Comparison of ENCODE assay signal across 9 cellular contexts in the genomic region with DNA sequence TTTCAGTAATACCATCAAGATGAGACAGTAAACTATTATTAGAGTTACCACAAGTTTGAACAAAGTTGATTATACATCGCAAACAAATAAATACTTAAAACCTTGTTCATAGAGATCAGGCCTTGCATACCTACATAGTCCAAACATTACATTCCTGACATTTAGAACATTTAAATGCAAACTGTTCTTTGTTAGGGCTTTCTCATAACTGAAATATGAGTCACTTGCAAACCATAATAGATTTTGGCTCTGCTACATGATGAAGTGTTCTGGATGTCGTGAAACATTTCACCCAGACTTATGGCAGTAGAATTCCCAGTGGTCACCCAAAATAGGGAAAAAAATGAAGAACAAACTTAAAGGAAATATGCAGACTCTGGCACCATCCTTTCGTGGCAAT.
DNase-seq lines count a peak whose midpoint lies in the region; ATAC-seq and TF ChIP-seq lines count a peak whose summit lies in the region.
"Had no signal": no experiment of that assay in that cellular context is flagged by ENCODE, and none has a peak within 500 bp of the region (broad histone marks: within the 10 kb centered on the region; RNA-seq: fewer than 3 reads in every experiment).

No MANE protein-coding gene starts in this region.

- 12 to 25% methylated on average over 3 of the region's 3 CpGs for WGBS in gastroesophageal sphincter (ENCODE audit: low coverage in 1 of 2), 2 donors

- H3K27ac ChIP-seq in gastroesophageal sphincter, result peak overlapping the region; percentile 76 to 86 (median 79)

- H3K27ac Mint-ChIP-seq in Calu3 (ENCODE audit: unreplicated experiment), result peak overlapping the region; percentile 52
- no peak overlapping the region for H3K27ac Mint-ChIP-seq in activated CD8-positive, alpha-beta T cell treated with anti-CD3 and anti-CD28 coated beads, Interleukin-2, amount 10 ng/mL, durations not matched to agents 7 days and 5 days
- H3K27ac Mint-ChIP-seq in activated CD4-positive, alpha-beta memory T cell treated with anti-CD3 and anti-CD28 coated beads, Interleukin-2, amount 10 ng/mL, durations not matched to agents 7 days and 5 days, result no peak overlapping the region

- H3K36me3 ChIP-seq in gastroesophageal sphincter, result no peaks in the 10 kb centered on the region

- H3K27me3 Mint-ChIP-seq in Calu3 (ENCODE audit: unreplicated experiment), result no peaks in the 10 kb centered on the region
- no peaks in the 10 kb centered on the region for H3K27me3 Mint-ChIP-seq in activated CD8-positive, alpha-beta T cell treated with anti-CD3 and anti-CD28 coated beads, Interleukin-2, amount 10 ng/mL, durations not matched to agents 7 days and 5 days (ENCODE audit: low read depth)
- no peaks in the 10 kb centered on the region for H3K27me3 Mint-ChIP-seq in activated CD4-positive, alpha-beta memory T cell treated with anti-CD3 and anti-CD28 coated beads, Interleukin-2, amount 10 ng/mL, durations not matched to agents 7 days and 5 days

- no peaks in the 10 kb centered on the region for H3K9me3 Mint-ChIP-seq in Calu3 (ENCODE audit: low read depth, unreplicated experiment)
- H3K9me3 Mint-ChIP-seq in activated CD8-positive, alpha-beta T cell treated with anti-CD3 and anti-CD28 coated beads, Interleukin-2, amount 10 ng/mL, durations not matched to agents 7 days and 5 days (ENCODE audit: insufficient read depth), result no peaks in the 10 kb centered on the region
- peaks cover 6% of the 10 kb centered on the region for H3K9me3 Mint-ChIP-seq in activated CD4-positive, alpha-beta memory T cell treated with anti-CD3 and anti-CD28 coated beads, Interleukin-2, amount 10 ng/mL, durations not matched to agents 7 days and 5 days
- H3K9me3 Mint-ChIP-seq: nephron progenitor cell had no signal

- TF ChIP-seq CTCF in Calu3 (IDR thresholded peaks at IDR 0.05; ENCODE audit: unreplicated experiment) (no peak), WI38 (IDR thresholded peaks at IDR 0.05; ENCODE audit: low read depth, low read length) (no peak), gastroesophageal sphincter (IDR thresholded peaks at IDR 0.05) (no peak), retinal pigment epithelial cell (conservative IDR thresholded peaks at IDR 0.05; ENCODE audit: low read depth, low read length) (no peak)

- peak; percentile 79 for ATAC-seq in gastroesophageal sphincter
- ATAC-seq in activated CD8-positive, alpha-beta T cell treated with anti-CD3 and anti-CD28 coated beads, Interleukin-2, amount 10 ng/mL, durations not matched to agents 7 days and 5 days, result no peak

- POLR2A ChIA-PET in activated CD8-positive, alpha-beta T cell treated with anti-CD3 and anti-CD28 coated beads, Interleukin-2, amount 10 ng/mL, durations not matched to agents 7 days and 5 days (lab: Charles Lee), result no interaction called here
- POLR2A ChIA-PET in activated CD4-positive, alpha-beta memory T cell treated with anti-CD3 and anti-CD28 coated beads, Interleukin-2, amount 10 ng/mL, durations not matched to agents 7 days and 5 days (lab: Charles Lee), result no interaction called here

- no peak overlapping the region for H3K4me3 Mint-ChIP-seq in Calu3 (ENCODE audit: low read depth, unreplicated experiment)
- H3K4me3 Mint-ChIP-seq in activated CD8-positive, alpha-beta T cell treated with anti-CD3 and anti-CD28 coated beads, Interleukin-2, amount 10 ng/mL, durations not matched to agents 7 days and 5 days, result no peak overlapping the region
- no peak overlapping the region for H3K4me3 Mint-ChIP-seq in activated CD4-positive, alpha-beta memory T cell treated with anti-CD3 and anti-CD28 coated beads, Interleukin-2, amount 10 ng/mL, durations not matched to agents 7 days and 5 days
- H3K4me3 Mint-ChIP-seq: nephron progenitor cell had no signal

- no peaks in the 10 kb centered on the region for H3K9me3 ChIP-seq in gastroesophageal sphincter

- peaks cover 14% of the 10 kb centered on the region for H3K4me1 Mint-ChIP-seq in Calu3 (ENCODE audit: low read depth, unreplicated experiment)
- no peaks in the 10 kb centered on the region for H3K4me1 Mint-ChIP-seq in activated CD8-positive, alpha-beta T cell treated with anti-CD3 and anti-CD28 coated beads, Interleukin-2, amount 10 ng/mL, durations not matched to agents 7 days and 5 days (ENCODE audit: low read depth)
- H3K4me1 Mint-ChIP-seq in activated CD4-positive, alpha-beta memory T cell treated with anti-CD3 and anti-CD28 coated beads, Interleukin-2, amount 10 ng/mL, durations not matched to agents 7 days and 5 days, result no peaks in the 10 kb centered on the region
- H3K4me1 Mint-ChIP-seq: nephron progenitor cell had no signal

- CTCF ChIA-PET in Calu3 (lab: Charles Lee), result no interaction called here
- CTCF ChIA-PET in activated CD8-positive, alpha-beta T cell treated with anti-CD3 and anti-CD28 coated beads, Interleukin-2, amount 10 ng/mL, durations not matched to agents 7 days and 5 days (lab: Charles Lee), result no interaction called here
- CTCF ChIA-PET in activated CD4-positive, alpha-beta memory T cell treated with anti-CD3 and anti-CD28 coated beads, Interleukin-2, amount 10 ng/mL, durations not matched to agents 7 days and 5 days (lab: Charles Lee), result no interaction called here

- TF ChIP-seq POLR2A in gastroesophageal sphincter (IDR thresholded peaks at IDR 0.05), result no peak

- no TSS peak for BruUV-seq in Calu3 (replicated peaks; lab: Mats Ljungman, UMichigan)

- intact Hi-C loops in Calu3 (cut with micrococcal nuclease; ENCODE audit: unreplicated experiment), result loop anchor here (5.0 kb wide), 2 partner anchors 72 to 353 kb away; no protein-coding TSS in a partner anchor

- no peaks in the 10 kb centered on the region for H3K27me3 ChIP-seq in gastroesophageal sphincter

- no peak for TF ChIP-seq EP300 in gastroesophageal sphincter (IDR thresholded peaks at IDR 0.05)

- no peaks in the 10 kb centered on the region for H3K36me3 Mint-ChIP-seq in Calu3 (ENCODE audit: insufficient read depth, unreplicated experiment)
- H3K36me3 Mint-ChIP-seq in activated CD8-positive, alpha-beta T cell treated with anti-CD3 and anti-CD28 coated beads, Interleukin-2, amount 10 ng/mL, durations not matched to agents 7 days and 5 days (ENCODE audit: low read depth), result no peaks in the 10 kb centered on the region
- no peaks in the 10 kb centered on the region for H3K36me3 Mint-ChIP-seq in activated CD4-positive, alpha-beta memory T cell treated with anti-CD3 and anti-CD28 coated beads, Interleukin-2, amount 10 ng/mL, durations not matched to agents 7 days and 5 days (ENCODE audit: low read depth)

- H3K4me3 ChIP-seq in WI38 (ENCODE audit: low read depth, low read length), result peak overlapping the region; percentile 35; the same call in 1 of the 2 replicates
- no peak overlapping the region for H3K4me3 ChIP-seq in gastroesophageal sphincter
- H3K4me3 ChIP-seq in retinal pigment epithelial cell (ENCODE audit: low read length), result no peak overlapping the region

- peaks cover 0 to 62% (median 22%) of the 10 kb centered on the region in 3 donors for H3K4me1 ChIP-seq in gastroesophageal sphincter

- DNase-seq in Calu3, result no peak
- DNase-seq in retinal pigment epithelial cell (ENCODE audit: low read depth), result peak; percentile 81
- no peak for DNase-seq in activated CD8-positive, alpha-beta T cell treated with anti-CD3 and anti-CD28 coated beads, Interleukin-2, amount 10 ng/mL, durations not matched to agents 7 days and 5 days
- DNase-seq in DMS53 treated with DMSO at 0.1 percent for 48 hours (lab: John Stamatoyannopoulos, UW; ENCODE audit: unreplicated experiment), result no peak
- DNase-seq in activated CD4-positive, alpha-beta memory T cell treated with anti-CD3 and anti-CD28 coated beads, Interleukin-2, amount 10 ng/mL, durations not matched to agents 7 days and 5 days, result no peak
- DNase-seq in NCI-H2227 (lab: John Stamatoyannopoulos, UW; ENCODE audit: unreplicated experiment), result no peak
- DNase-seq: nephron progenitor cell had no signal
